ENCODE assay signal across 16 cellular contexts in genomic region chr12:47378907-47379306, GRCh38.
DNase-seq lines count a peak whose midpoint lies in the region; ATAC-seq and TF ChIP-seq lines count a peak whose summit lies in the region.
"Had no signal": no experiment of that assay in that cellular context is flagged by ENCODE, and none has a peak within 500 bp of the region (broad histone marks: within the 10 kb centered on the region; RNA-seq: fewer than 3 reads in every experiment).

No MANE protein-coding gene starts in this region.

- peak overlapping the region; percentile 62 for H2AFZ ChIP-seq in osteoblast (ENCODE audit: low read length)

- no peaks in the 10 kb centered on the region for H4K20me1 ChIP-seq in osteoblast (ENCODE audit: insufficient read depth, low read length)

- TF ChIP-seq POLR2A in vagina (IDR thresholded peaks at IDR 0.05) = no peak

- peaks cover 42% of the 10 kb centered on the region for H3K36me3 Mint-ChIP-seq in activated T-helper 2 cell treated with anti-CD3 and anti-CD28 coated beads, Interferon-gamma antibody, Interleukin-2, Interleukin-4, amounts not matched to agents 10 μg/mL and 5 μg/mL and 100 μg/mL, durations not matched to agents 14 hours and 24 hours and 36 hours (ENCODE audit: low read depth)
- H3K36me3 Mint-ChIP-seq: type B pancreatic cell had no signal

- H3K4me3 ChIP-seq in osteoblast (ENCODE audit: insufficient read depth, low read length) (no peak overlapping the region), vagina (no peak overlapping the region)

- no peak overlapping the region for H3K4me3 Mint-ChIP-seq in activated T-helper 2 cell treated with anti-CD3 and anti-CD28 coated beads, Interferon-gamma antibody, Interleukin-2, Interleukin-4, amounts not matched to agents 10 μg/mL and 5 μg/mL and 100 μg/mL, durations not matched to agents 14 hours and 24 hours and 36 hours (ENCODE audit: low read depth)
- H3K4me3 Mint-ChIP-seq: central memory CD8-positive, alpha-beta T cell; immature natural killer cell; nephron progenitor cell; type B pancreatic cell had no signal

- peaks cover 40% of the 10 kb centered on the region for H3K4me1 Mint-ChIP-seq in activated T-helper 2 cell treated with anti-CD3 and anti-CD28 coated beads, Interferon-gamma antibody, Interleukin-2, Interleukin-4, amounts not matched to agents 10 μg/mL and 5 μg/mL and 100 μg/mL, durations not matched to agents 14 hours and 24 hours and 36 hours (ENCODE audit: low read depth)

- intact Hi-C loops in activated T-helper 2 cell treated with anti-CD3 and anti-CD28 coated beads, Interferon-gamma antibody, Interleukin-2, Interleukin-4, amounts not matched to agents 10 μg/mL and 5 μg/mL and 100 μg/mL, durations not matched to agents 14 hours and 24 hours and 36 hours (cut with micrococcal nuclease) = loop anchor here (1.0 kb wide), 1 partner anchor 11 kb away; no protein-coding TSS in a partner anchor
- intact Hi-C loops in vagina (cut with DNase I) = loop anchor here (5.0 kb wide), 1 partner anchor 302 kb away; the partner anchor contains the start of genes AMIGO2 and PCED1B

- ATAC-seq in activated CD4-positive, CD25-positive, alpha-beta regulatory T cell treated with anti-CD3 and anti-CD28 coated beads, Interleukin-2, amount 50 U/mL, for 24 hours = peak; percentile 10 to 37

- in situ Hi-C loops in KBM-7 (cut with MboI; ENCODE audit: low pct_unique_long_range_greater_than_20kb, low sequenced_read_pairs) = loop anchor here (25.0 kb wide), 1 partner anchor 167 kb away; no protein-coding TSS in a partner anchor

- peaks cover 28% of the 10 kb centered on the region for H3K4me1 ChIP-seq in osteoblast (ENCODE audit: insufficient read depth, low read length)
- peaks cover 8% of the 10 kb centered on the region for H3K4me1 ChIP-seq in vagina

- no peak overlapping the region for H3K4me2 ChIP-seq in osteoblast (ENCODE audit: insufficient read depth, low read length)

- H3K27ac Mint-ChIP-seq in activated T-helper 2 cell treated with anti-CD3 and anti-CD28 coated beads, Interferon-gamma antibody, Interleukin-2, Interleukin-4, amounts not matched to agents 10 μg/mL and 5 μg/mL and 100 μg/mL, durations not matched to agents 14 hours and 24 hours and 36 hours = peak overlapping the region; percentile 56
- H3K27ac Mint-ChIP-seq: immature natural killer cell, nephron progenitor cell had no signal

- H3K9me3 ChIP-seq in osteoblast (ENCODE audit: low read depth, low read length) (no peaks in the 10 kb centered on the region), vagina (no peaks in the 10 kb centered on the region)

- peaks cover 23% of the 10 kb centered on the region for H3K9me3 Mint-ChIP-seq in activated T-helper 2 cell treated with anti-CD3 and anti-CD28 coated beads, Interferon-gamma antibody, Interleukin-2, Interleukin-4, amounts not matched to agents 10 μg/mL and 5 μg/mL and 100 μg/mL, durations not matched to agents 14 hours and 24 hours and 36 hours
- H3K9me3 Mint-ChIP-seq: central memory CD8-positive, alpha-beta T cell had no signal

- no peaks in the 10 kb centered on the region for H3K27me3 ChIP-seq in osteoblast (ENCODE audit: insufficient read depth, low read length)
- H3K27me3 ChIP-seq in vagina = no peaks in the 10 kb centered on the region

- H3K27ac ChIP-seq in osteoblast (ENCODE audit: low read depth, low read length) (peak overlapping the region; percentile 96), vagina (no peak overlapping the region)

- H3K36me3 ChIP-seq in osteoblast (ENCODE audit: insufficient read depth, low read length) (no peaks in the 10 kb centered on the region), vagina (no peaks in the 10 kb centered on the region)

- H3K27me3 Mint-ChIP-seq in activated T-helper 2 cell treated with anti-CD3 and anti-CD28 coated beads, Interferon-gamma antibody, Interleukin-2, Interleukin-4, amounts not matched to agents 10 μg/mL and 5 μg/mL and 100 μg/mL, durations not matched to agents 14 hours and 24 hours and 36 hours (ENCODE audit: low read depth) = no peaks in the 10 kb centered on the region
- H3K27me3 Mint-ChIP-seq: central memory CD8-positive, alpha-beta T cell; type B pancreatic cell had no signal

- DNase-seq in activated CD4-positive, CD25-positive, alpha-beta regulatory T cell treated with anti-CD3 and anti-CD28 coated beads, Interleukin-2, amount 50 U/mL, for 72 hours = no peak
- DNase-seq in KBM-7 (peak; percentile 68), osteoblast (ENCODE audit: insufficient read length, low spot score, missing footprints) (no peak), NCI-H2029 treated with DMSO at 0.1 percent for 48 hours (lab: John Stamatoyannopoulos, UW) (no peak), vagina (ENCODE audit: extremely low spot score in 2 of 2) (no peak), GF-D8 (lab: John Stamatoyannopoulos, UW) (no peak)
- DNase-seq in activated T-helper 2 cell treated with anti-CD3 and anti-CD28 coated beads, Interferon-gamma antibody, Interleukin-2, Interleukin-4, amounts not matched to agents 10 μg/mL and 5 μg/mL and 100 μg/mL, durations not matched to agents 14 hours and 24 hours and 36 hours (ENCODE audit: low spot score) = no peak
- DNase-seq: DMS79 treated with DMSO at 0.1 percent for 48 hours, HCEC 1CT, immature natural killer cell, KG1, NCI-H2107, nephron progenitor cell had no signal

- no peaks in the 10 kb centered on the region for H3K79me2 ChIP-seq in osteoblast (ENCODE audit: insufficient read depth, low read length)

- TF ChIP-seq CTCF in osteoblast (IDR thresholded peaks at IDR 0.05; ENCODE audit: extremely low read depth, low read depth, low read length) (no peak), vagina (IDR thresholded peaks at IDR 0.05) (no peak)
